In the genomic region with DNA sequence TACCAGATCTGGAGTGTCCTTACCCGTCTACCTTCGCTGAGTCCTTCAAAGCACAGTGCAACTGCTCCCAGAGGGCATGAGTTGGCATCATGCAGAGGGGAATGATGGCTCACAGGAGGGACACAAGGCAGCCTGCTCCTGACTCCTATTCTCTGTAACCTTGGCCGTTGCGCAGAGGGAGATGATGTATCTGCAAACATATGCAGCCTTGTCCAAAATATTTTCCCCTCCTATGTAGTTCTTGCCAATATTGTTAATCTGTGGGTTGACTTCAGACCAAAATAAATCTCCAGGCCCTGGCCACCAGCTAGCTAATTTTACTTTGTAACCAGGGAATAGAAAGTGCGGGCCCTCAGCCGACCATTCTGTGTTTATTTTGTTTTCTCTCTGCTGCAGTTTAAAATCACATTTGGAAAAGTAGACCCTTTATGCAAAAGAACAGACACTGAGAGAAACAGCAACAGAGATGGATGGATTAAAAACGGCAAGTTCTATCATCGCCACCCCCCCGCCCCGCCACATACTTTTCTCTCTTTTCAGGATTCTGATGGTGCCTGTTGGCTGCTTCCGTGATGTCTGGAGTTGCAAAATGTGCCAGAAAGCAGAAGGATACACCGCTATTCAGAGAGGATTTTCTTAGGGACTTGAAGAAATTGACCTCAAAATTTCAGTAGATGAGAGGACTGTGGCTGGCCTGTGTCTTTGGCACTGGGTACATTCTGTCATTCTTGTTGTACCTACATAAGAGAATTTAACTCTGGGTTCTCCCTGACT, we compare ENCODE assay signal across 16 cellular contexts.
"Had no signal": no experiment of that assay in that cellular context is flagged by ENCODE, and none has a peak within 500 bp of the region (broad histone marks: within the 10 kb centered on the region; RNA-seq: fewer than 3 reads in every experiment).

No MANE protein-coding gene starts in this region.

- H3K4me3 Mint-ChIP-seq: activated naive CD8-positive, alpha-beta T cell treated with anti-CD3 and anti-CD28 coated beads for 36 hours; activated T-cell treated with anti-CD3 and anti-CD28 coated beads, Interleukin-2, amount 50 U/mL, for 4 hours; brain; dendritic cell treated with granulocyte-macrophage colony-stimulating factor and Interleukin-4, amounts not matched to agents 40 ng/mL and 50 ng/mL, for 4 days; effector memory CD8-positive, alpha-beta T cell; stimulated activated naive CD8-positive, alpha-beta T cell treated with anti-CD3 and anti-CD28 coated beads, Interleukin-15, amount 100 ng/mL, for 72 hours had no signal

- H3K36me3 Mint-ChIP-seq: brain had no signal

- H3K4me3 ChIP-seq: heart right ventricle, ovary had no signal

- H3K9me3 ChIP-seq: ovary had no signal

- H3K27me3 ChIP-seq: ovary had no signal

- H3K36me3 ChIP-seq: heart right ventricle, ovary had no signal

- ATAC-seq: activated T-cell treated with anti-CD3 and anti-CD28 coated beads, Interleukin-2, amount 50 U/mL, for 4 hours; effector memory CD8-positive, alpha-beta T cell; stimulated activated naive CD8-positive, alpha-beta T cell treated with anti-CD3 and anti-CD28 coated beads, Interleukin-15, amount 100 ng/mL, for 72 hours had no signal

- H3K27ac Mint-ChIP-seq: activated naive CD8-positive, alpha-beta T cell treated with anti-CD3 and anti-CD28 coated beads for 36 hours; dendritic cell treated with granulocyte-macrophage colony-stimulating factor and Interleukin-4, amounts not matched to agents 40 ng/mL and 50 ng/mL, for 4 days had no signal

- DNase-seq: activated CD4-positive, alpha-beta T cell treated with anti-CD3 and anti-CD28 coated beads, Interleukin-2, amount 50 U/mL, for 4 hours; activated CD4-positive, CD25-positive, alpha-beta regulatory T cell treated with anti-CD3 and anti-CD28 coated beads, Interleukin-2, amount 50 U/mL, for 72 hours; activated gamma-delta T cell; activated naive CD8-positive, alpha-beta T cell treated with anti-CD3 and anti-CD28 coated beads for 36 hours; activated T-cell treated with anti-CD3 and anti-CD28 coated beads, Interleukin-2, amount 50 U/mL, for 4 hours; cerebellar nuclear complex; effector memory CD8-positive, alpha-beta T cell; foreskin melanocyte; heart right ventricle; islet precursor cell; stimulated activated CD4-positive, alpha-beta T cell treated with anti-CD3 and anti-CD28 coated beads, Interleukin-15, amount 100 ng/mL, for 24 hours; stimulated activated CD4-positive, alpha-beta T cell treated with anti-CD3 and anti-CD28 coated beads, Interleukin-4, amount 100 ng/mL, for 4 hours; stimulated activated naive CD8-positive, alpha-beta T cell treated with anti-CD3 and anti-CD28 coated beads, Interleukin-15, amount 100 ng/mL, for 72 hours had no signal

- H3K27me3 Mint-ChIP-seq: effector memory CD8-positive, alpha-beta T cell; stimulated activated naive CD8-positive, alpha-beta T cell treated with anti-CD3 and anti-CD28 coated beads, Interleukin-15, amount 100 ng/mL, for 72 hours had no signal
